Comparison of ENCODE assay signal across 40 cellular contexts in genomic region chr2:32310577-32310976, GRCh38. TPM values are rescaled to one million over a fixed set of nuclear protein-coding genes. Genes with fewer than 3 reads are reported as not detected.
"Had no signal": no experiment of that assay in that cellular context is flagged by ENCODE, and none has a peak within 500 bp of the region (broad histone marks: within the 10 kb centered on the region; RNA-seq: fewer than 3 reads in every experiment).

No MANE protein-coding gene starts in this region.

- H3K27me3 ChIP-seq: adrenal gland, ascending aorta, body of pancreas, brain microvascular endothelial cell, breast epithelium, cardiac muscle cell had no signal

- H3K9me3 Mint-ChIP-seq: activated naive CD4-positive, alpha-beta T cell treated with anti-CD3 and anti-CD28 coated beads for 36 hours; activated naive CD4-positive, alpha-beta T cell treated with anti-CD3 and anti-CD28 coated beads, Interleukin-2, amount 10 ng/mL, durations not matched to agents 7 days and 5 days; activated naive CD4-positive, alpha-beta T cell treated with anti-CD3 and anti-CD28 coated beads, Interleukin-2, amount 50 U/mL, for 24 hours; activated naive CD4-positive, alpha-beta T cell treated with anti-CD3 and anti-CD28 coated beads, Interleukin-2, amount 50 U/mL, for 72 hours; activated naive CD8-positive, alpha-beta T cell treated with anti-CD3 and anti-CD28 coated beads for 36 hours; activated naive CD8-positive, alpha-beta T cell treated with anti-CD3 and anti-CD28 coated beads, Interleukin-2, amount 10 ng/mL, durations not matched to agents 7 days and 5 days; activated naive CD8-positive, alpha-beta T cell treated with anti-CD3 and anti-CD28 coated beads, Interleukin-2, amount 50 U/mL, for 24 hours; activated T-cell treated with anti-CD3 and anti-CD28 coated beads, Interleukin-2, amount 50 U/mL, for 24 hours; activated T-cell treated with anti-CD3 and anti-CD28 coated beads, Interleukin-2, amount 50 U/mL, for 4 hours; activated T-cell treated with anti-CD3 and anti-CD28 coated beads, Interleukin-2, amount 50 U/mL, for 72 hours; activated T-helper 1 cell treated with anti-CD3 and anti-CD28 coated beads, Interleukin-12 subunit alpha, Interleukin-12 subunit beta, Interleukin-2, Interleukin-4 antibody, amounts not matched to agents 30 ng/mL and 10 ng/mL and 1 ng/mL, durations not matched to agents 14 hours and 24 hours and 36 hours; activated T-helper 17 cell treated with anti-CD3 and anti-CD28 coated beads, Interleukin-2, amount 50 U/mL, for 72 hours; activated T-helper 2 cell treated with anti-CD3 and anti-CD28 coated beads, Interferon-gamma antibody, Interleukin-2, Interleukin-4, amounts not matched to agents 10 μg/mL and 5 μg/mL and 100 μg/mL, durations not matched to agents 14 hours and 24 hours and 36 hours; brain; central memory CD8-positive, alpha-beta T cell had no signal

- H3K4me3 Mint-ChIP-seq: activated naive CD4-positive, alpha-beta T cell treated with anti-CD3 and anti-CD28 coated beads for 36 hours; activated naive CD4-positive, alpha-beta T cell treated with anti-CD3 and anti-CD28 coated beads, Interleukin-2, amount 10 ng/mL, durations not matched to agents 7 days and 5 days; activated naive CD4-positive, alpha-beta T cell treated with anti-CD3 and anti-CD28 coated beads, Interleukin-2, amount 50 U/mL, for 24 hours; activated naive CD8-positive, alpha-beta T cell; activated naive CD8-positive, alpha-beta T cell treated with anti-CD3 and anti-CD28 coated beads for 36 hours; activated naive CD8-positive, alpha-beta T cell treated with anti-CD3 and anti-CD28 coated beads, Interleukin-2, amount 10 ng/mL, durations not matched to agents 7 days and 5 days; activated naive CD8-positive, alpha-beta T cell treated with anti-CD3 and anti-CD28 coated beads, Interleukin-2, amount 50 U/mL, for 24 hours; activated T-cell treated with anti-CD3 and anti-CD28 coated beads, Interleukin-2, amount 50 U/mL, for 24 hours; activated T-cell treated with anti-CD3 and anti-CD28 coated beads, Interleukin-2, amount 50 U/mL, for 4 hours; activated T-cell treated with anti-CD3 and anti-CD28 coated beads, Interleukin-2, amount 50 U/mL, for 72 hours; activated T-helper 1 cell treated with anti-CD3 and anti-CD28 coated beads, Interleukin-12 subunit alpha, Interleukin-12 subunit beta, Interleukin-2, Interleukin-4 antibody, amounts not matched to agents 30 ng/mL and 10 ng/mL and 1 ng/mL, durations not matched to agents 14 hours and 24 hours and 36 hours; activated T-helper 17 cell treated with anti-CD3 and anti-CD28 coated beads, Interleukin-2, amount 50 U/mL, for 72 hours; brain; central memory CD8-positive, alpha-beta T cell had no signal

- H3K4me1 Mint-ChIP-seq: activated naive CD4-positive, alpha-beta T cell treated with anti-CD3 and anti-CD28 coated beads, Interleukin-2, amount 10 ng/mL, durations not matched to agents 7 days and 5 days; activated naive CD4-positive, alpha-beta T cell treated with anti-CD3 and anti-CD28 coated beads, Interleukin-2, amount 50 U/mL, for 24 hours; activated naive CD8-positive, alpha-beta T cell treated with anti-CD3 and anti-CD28 coated beads for 36 hours; activated naive CD8-positive, alpha-beta T cell treated with anti-CD3 and anti-CD28 coated beads, Interleukin-2, amount 10 ng/mL, durations not matched to agents 7 days and 5 days; activated naive CD8-positive, alpha-beta T cell treated with anti-CD3 and anti-CD28 coated beads, Interleukin-2, amount 50 U/mL, for 24 hours; activated T-helper 17 cell treated with anti-CD3 and anti-CD28 coated beads, Interleukin-2, amount 50 U/mL, for 72 hours; brain; central memory CD8-positive, alpha-beta T cell had no signal

- FAIRE-seq: astrocyte, bronchial epithelial cell had no signal

- H3K27ac Mint-ChIP-seq: activated naive CD4-positive, alpha-beta T cell treated with anti-CD3 and anti-CD28 coated beads for 36 hours; activated naive CD4-positive, alpha-beta T cell treated with anti-CD3 and anti-CD28 coated beads, Interleukin-2, amount 10 ng/mL, durations not matched to agents 7 days and 5 days; activated naive CD4-positive, alpha-beta T cell treated with anti-CD3 and anti-CD28 coated beads, Interleukin-2, amount 50 U/mL, for 24 hours; activated naive CD4-positive, alpha-beta T cell treated with anti-CD3 and anti-CD28 coated beads, Interleukin-2, amount 50 U/mL, for 72 hours; activated naive CD8-positive, alpha-beta T cell; activated naive CD8-positive, alpha-beta T cell treated with anti-CD3 and anti-CD28 coated beads for 36 hours; activated naive CD8-positive, alpha-beta T cell treated with anti-CD3 and anti-CD28 coated beads, Interleukin-2, amount 10 ng/mL, durations not matched to agents 7 days and 5 days; activated naive CD8-positive, alpha-beta T cell treated with anti-CD3 and anti-CD28 coated beads, Interleukin-2, amount 50 U/mL, for 24 hours; activated T-cell treated with anti-CD3 and anti-CD28 coated beads, Interleukin-2, amount 50 U/mL, for 24 hours; activated T-cell treated with anti-CD3 and anti-CD28 coated beads, Interleukin-2, amount 50 U/mL, for 72 hours; activated T-helper 1 cell treated with anti-CD3 and anti-CD28 coated beads, Interleukin-12 subunit alpha, Interleukin-12 subunit beta, Interleukin-2, Interleukin-4 antibody, amounts not matched to agents 30 ng/mL and 10 ng/mL and 1 ng/mL, durations not matched to agents 14 hours and 24 hours and 36 hours; activated T-helper 17 cell treated with anti-CD3 and anti-CD28 coated beads, Interleukin-2, amount 50 U/mL, for 72 hours; activated T-helper 2 cell treated with anti-CD3 and anti-CD28 coated beads, Interferon-gamma antibody, Interleukin-2, Interleukin-4, amounts not matched to agents 10 μg/mL and 5 μg/mL and 100 μg/mL, durations not matched to agents 14 hours and 24 hours and 36 hours; brain had no signal

- DNase-seq: activated effector memory CD4-positive, alpha-beta T cell treated with anti-CD3 and anti-CD28 coated beads, Interleukin-2, amount 50 U/mL, for 16 hours; activated effector memory CD4-positive, alpha-beta T cell treated with Interleukin-2 at 50 U/mL for 16 hours; activated gamma-delta T cell; activated gamma-delta T cell treated with Interleukin-2 at 50 U/mL for 16 hours; activated naive CD4-positive, alpha-beta T cell; activated naive CD4-positive, alpha-beta T cell treated with anti-CD3 and anti-CD28 coated beads for 36 hours; activated naive CD4-positive, alpha-beta T cell treated with anti-CD3 and anti-CD28 coated beads, Interleukin-2, amount 10 ng/mL, durations not matched to agents 7 days and 5 days; activated naive CD4-positive, alpha-beta T cell treated with anti-CD3 and anti-CD28 coated beads, Interleukin-2, amount 50 U/mL, for 16 hours; activated naive CD4-positive, alpha-beta T cell treated with Interleukin-2 at 50 U/mL for 16 hours; activated naive CD8-positive, alpha-beta T cell treated with anti-CD3 and anti-CD28 coated beads for 36 hours; activated naive CD8-positive, alpha-beta T cell treated with anti-CD3 and anti-CD28 coated beads, Interleukin-2, amount 10 ng/mL, durations not matched to agents 7 days and 5 days; activated naive CD8-positive, alpha-beta T cell treated with anti-CD3 and anti-CD28 coated beads, Interleukin-2, amount 50 U/mL, for 24 hours; activated T-cell treated with anti-CD3 and anti-CD28 coated beads, Interleukin-2, amount 50 U/mL, for 24 hours; activated T-cell treated with anti-CD3 and anti-CD28 coated beads, Interleukin-2, amount 50 U/mL, for 4 hours; activated T-cell treated with anti-CD3 and anti-CD28 coated beads, Interleukin-2, amount 50 U/mL, for 48 hours; activated T-cell treated with anti-CD3 and anti-CD28 coated beads, Interleukin-2, amount 50 U/mL, for 72 hours; adrenal gland; amniotic stem cell; amygdala; anterior cingulate cortex; aorta; body of pancreas; brain microvascular endothelial cell; caudate nucleus; central memory CD4-positive, alpha-beta T cell; cerebellar nuclear complex had no signal

- H3K9me3 ChIP-seq: adrenal gland, ascending aorta, body of pancreas, breast epithelium had no signal

- H3K36me3 Mint-ChIP-seq: activated naive CD4-positive, alpha-beta T cell treated with anti-CD3 and anti-CD28 coated beads, Interleukin-2, amount 50 U/mL, for 72 hours had no signal

- H3K4me3 ChIP-seq: adrenal gland, ascending aorta, body of pancreas, breast epithelium, cardiac muscle cell had no signal

- ATAC-seq: activated naive CD4-positive, alpha-beta T cell treated with anti-CD3 and anti-CD28 coated beads, Interleukin-2, amount 50 U/mL, for 72 hours; activated naive CD8-positive, alpha-beta T cell treated with anti-CD3 and anti-CD28 coated beads, Interleukin-2, amount 50 U/mL, for 24 hours; activated T-cell treated with anti-CD3 and anti-CD28 coated beads, Interleukin-2, amount 50 U/mL, for 4 hours; activated T-cell treated with anti-CD3 and anti-CD28 coated beads, Interleukin-2, amount 50 U/mL, for 72 hours; activated T-helper 17 cell treated with anti-CD3 and anti-CD28 coated beads, Interleukin-2, amount 50 U/mL, for 72 hours; body of pancreas had no signal

- H3K36me3 ChIP-seq: brain microvascular endothelial cell, breast epithelium had no signal

- H3K27ac ChIP-seq: adrenal gland, ascending aorta, brain microvascular endothelial cell, breast epithelium, cardiac muscle cell had no signal

- H3K27me3 Mint-ChIP-seq: activated naive CD4-positive, alpha-beta T cell treated with anti-CD3 and anti-CD28 coated beads, Interleukin-2, amount 10 ng/mL, durations not matched to agents 7 days and 5 days; activated naive CD4-positive, alpha-beta T cell treated with anti-CD3 and anti-CD28 coated beads, Interleukin-2, amount 50 U/mL, for 24 hours; activated naive CD8-positive, alpha-beta T cell; activated naive CD8-positive, alpha-beta T cell treated with anti-CD3 and anti-CD28 coated beads for 36 hours; activated naive CD8-positive, alpha-beta T cell treated with anti-CD3 and anti-CD28 coated beads, Interleukin-2, amount 10 ng/mL, durations not matched to agents 7 days and 5 days; activated naive CD8-positive, alpha-beta T cell treated with anti-CD3 and anti-CD28 coated beads, Interleukin-2, amount 50 U/mL, for 24 hours; activated T-cell treated with anti-CD3 and anti-CD28 coated beads, Interleukin-2, amount 50 U/mL, for 24 hours; activated T-helper 17 cell treated with anti-CD3 and anti-CD28 coated beads, Interleukin-2, amount 50 U/mL, for 72 hours; brain; central memory CD8-positive, alpha-beta T cell had no signal

- H3K4me1 ChIP-seq: adrenal gland, ascending aorta, breast epithelium had no signal

RNA-seq across cellular contexts. Expression of gene NLRC4, which starts 45.9 kb away (rescaled TPM):
- total RNA-seq: activated naive CD4-positive, alpha-beta T cell treated with anti-CD3 and anti-CD28 coated beads for 36 hours; activated naive CD8-positive, alpha-beta T cell treated with anti-CD3 and anti-CD28 coated beads for 36 hours; activated T-cell treated with anti-CD3 and anti-CD28 coated beads, Interleukin-2, amount 50 U/mL, for 4 hours; astrocyte; cardiac muscle cell; chondrocyte had no signal
